In the genomic region with DNA sequence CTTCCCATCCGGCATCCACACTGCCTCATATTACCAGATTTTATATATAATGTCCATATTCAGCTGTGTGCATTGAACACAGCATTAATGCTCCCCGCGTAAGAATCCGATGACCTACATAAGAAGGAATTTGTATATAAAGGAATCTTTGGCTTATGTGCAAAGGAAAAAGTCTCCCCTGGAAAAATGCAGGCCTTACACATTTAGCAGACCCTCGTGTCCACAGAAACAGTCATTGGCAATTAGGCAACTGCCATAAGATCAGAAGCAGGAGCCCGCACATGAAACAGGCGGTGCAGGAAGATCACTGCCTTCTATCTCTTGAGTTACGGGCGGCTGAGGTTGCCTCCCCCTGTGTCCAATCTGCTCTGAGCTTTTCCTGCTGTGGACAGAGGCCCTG, we compare ENCODE assay signal across 28 cellular contexts.
DNase-seq lines count a peak whose midpoint lies in the region; ATAC-seq and TF ChIP-seq lines count a peak whose summit lies in the region.
"Had no signal": no experiment of that assay in that cellular context is flagged by ENCODE, and none has a peak within 500 bp of the region (broad histone marks: within the 10 kb centered on the region; RNA-seq: fewer than 3 reads in every experiment).

No MANE protein-coding gene starts in this region.

- no peak for ATAC-seq in GM19397 (IDR thresholded peaks at IDR 0.05; ENCODE audit: unreplicated experiment)
- ATAC-seq in GM19455 (IDR thresholded peaks at IDR 0.05; ENCODE audit: unreplicated experiment) = no peak
- ATAC-seq: activated CD4-positive, CD25-positive, alpha-beta regulatory T cell treated with anti-CD3 and anti-CD28 coated beads, Interleukin-2, amount 50 U/mL, for 24 hours; CD8-positive, alpha-beta T cell; GM23338 had no signal

- peaks cover 4% of the 10 kb centered on the region for H3K27me3 Mint-ChIP-seq in glutamatergic neuron (ENCODE audit: unreplicated experiment)
- H3K27me3 Mint-ChIP-seq: progenitor cell of endocrine pancreas had no signal

- DNase-seq in ELF-1 (ENCODE audit: low read depth, low spot score) (peak; percentile 16), amniotic epithelial cell (ENCODE audit: low read depth) (peak; percentile 47), skeletal muscle cell (ENCODE audit: low read depth) (peak; percentile 28), glutamatergic neuron (no peak)
- DNase-seq: activated CD4-positive, alpha-beta T cell treated with anti-CD3 and anti-CD28 coated beads, Interleukin-2, amount 50 U/mL, for 48 hours; activated naive CD4-positive, alpha-beta T cell treated with anti-CD3 and anti-CD28 coated beads for 36 hours; anterior cingulate cortex; CD8-positive, alpha-beta T cell; endodermal cell; esophagus squamous epithelium; GF-D8; MM.1S; NCI-H1417; NCI-H2029 treated with DMSO at 0.1 percent for 48 hours; NCI-H2227 treated with DMSO at 0.1 percent for 48 hours; NCI-H526 treated with DMSO at 0.1 percent for 48 hours; sigmoid colon; stimulated activated CD4-positive, alpha-beta T cell treated with anti-CD3 and anti-CD28 coated beads, Interleukin-15, amount 100 ng/mL, for 24 hours; stimulated activated naive CD4-positive, alpha-beta T cell treated with Interleukin-2 at 50 U/mL for 16 hours had no signal

- H3K27me3 ChIP-seq in iPS-15b (ENCODE audit: control insufficient read depth, insufficient read depth, low read length) = no peaks in the 10 kb centered on the region
- H3K27me3 ChIP-seq: sigmoid colon had no signal

- peaks cover 5% of the 10 kb centered on the region for H3K4me1 Mint-ChIP-seq in glutamatergic neuron (ENCODE audit: low read depth, unreplicated experiment)
- H3K4me1 Mint-ChIP-seq: endodermal cell, GM23338 had no signal

- no peaks in the 10 kb centered on the region for H3K36me3 ChIP-seq in iPS-15b (ENCODE audit: control insufficient read depth, insufficient read depth, low read length)
- H3K36me3 ChIP-seq: esophagus squamous epithelium, sigmoid colon had no signal

- no peaks in the 10 kb centered on the region for H3K4me1 ChIP-seq in iPS-15b (ENCODE audit: control insufficient read depth, insufficient read depth, low read length)
- H3K4me1 ChIP-seq: esophagus squamous epithelium had no signal

- H3K4me3 Mint-ChIP-seq in glutamatergic neuron (ENCODE audit: unreplicated experiment) = no peak overlapping the region
- H3K4me3 Mint-ChIP-seq: activated naive CD4-positive, alpha-beta T cell treated with anti-CD3 and anti-CD28 coated beads for 36 hours; activated T-helper 1 cell treated with anti-CD3 and anti-CD28 coated beads, Interleukin-12 subunit alpha, Interleukin-12 subunit beta, Interleukin-2, Interleukin-4 antibody, amounts not matched to agents 30 ng/mL and 10 ng/mL and 1 ng/mL, durations not matched to agents 14 hours and 24 hours and 36 hours; CD8-positive, alpha-beta T cell; endodermal cell; GM23338; T-helper 1 cell treated with Interleukin-12 subunit alpha and Interleukin-12 subunit beta and Interleukin-4 antibody, amounts not matched to agents 30 μg/mL and 1 μg/mL, for 36 hours had no signal

- H3K9ac ChIP-seq in iPS-15b (ENCODE audit: low read depth, low read length) = peak overlapping the region; percentile 16
- H3K9ac ChIP-seq: KMS-11 had no signal

- H3K36me3 Mint-ChIP-seq in glutamatergic neuron (ENCODE audit: unreplicated experiment) = no peaks in the 10 kb centered on the region
- H3K36me3 Mint-ChIP-seq: CD8-positive, alpha-beta T cell had no signal

- no peaks in the 10 kb centered on the region for H3K9me3 Mint-ChIP-seq in glutamatergic neuron (ENCODE audit: unreplicated experiment)
- H3K9me3 Mint-ChIP-seq: activated naive CD4-positive, alpha-beta T cell treated with anti-CD3 and anti-CD28 coated beads for 36 hours; activated T-helper 1 cell treated with anti-CD3 and anti-CD28 coated beads, Interleukin-12 subunit alpha, Interleukin-12 subunit beta, Interleukin-2, Interleukin-4 antibody, amounts not matched to agents 30 ng/mL and 10 ng/mL and 1 ng/mL, durations not matched to agents 14 hours and 24 hours and 36 hours; CD8-positive, alpha-beta T cell; endodermal cell; GM23338; T-helper 1 cell treated with Interleukin-12 subunit alpha and Interleukin-12 subunit beta and Interleukin-4 antibody, amounts not matched to agents 30 μg/mL and 1 μg/mL, for 36 hours had no signal

- no peak overlapping the region for H3K4me3 ChIP-seq in iPS-15b (ENCODE audit: low read depth, low read length)
- no peak overlapping the region for H3K4me3 ChIP-seq in skeletal muscle cell (ENCODE audit: low read depth, low read length)
- H3K4me3 ChIP-seq: esophagus squamous epithelium, GM23338, sigmoid colon had no signal

- no peaks in the 10 kb centered on the region for H3K9me3 ChIP-seq in iPS-15b (ENCODE audit: control insufficient read depth, insufficient read depth, low read length)
- H3K9me3 ChIP-seq: esophagus squamous epithelium, sigmoid colon had no signal

- TF ChIP-seq CTCF in glutamatergic neuron (IDR thresholded peaks at IDR 0.05; ENCODE audit: partially characterized antibody, unreplicated experiment) = no peak

- H3K27ac Mint-ChIP-seq in glutamatergic neuron (ENCODE audit: unreplicated experiment) = no peak overlapping the region
- H3K27ac Mint-ChIP-seq: activated naive CD4-positive, alpha-beta T cell treated with anti-CD3 and anti-CD28 coated beads for 36 hours; activated T-helper 1 cell treated with anti-CD3 and anti-CD28 coated beads, Interleukin-12 subunit alpha, Interleukin-12 subunit beta, Interleukin-2, Interleukin-4 antibody, amounts not matched to agents 30 ng/mL and 10 ng/mL and 1 ng/mL, durations not matched to agents 14 hours and 24 hours and 36 hours; CD8-positive, alpha-beta T cell; endodermal cell; GM23338; progenitor cell of endocrine pancreas; T-helper 1 cell treated with Interleukin-12 subunit alpha and Interleukin-12 subunit beta and Interleukin-4 antibody, amounts not matched to agents 30 μg/mL and 1 μg/mL, for 36 hours had no signal
